ENCODE assay signal across 1 cellular context in the genomic region with DNA sequence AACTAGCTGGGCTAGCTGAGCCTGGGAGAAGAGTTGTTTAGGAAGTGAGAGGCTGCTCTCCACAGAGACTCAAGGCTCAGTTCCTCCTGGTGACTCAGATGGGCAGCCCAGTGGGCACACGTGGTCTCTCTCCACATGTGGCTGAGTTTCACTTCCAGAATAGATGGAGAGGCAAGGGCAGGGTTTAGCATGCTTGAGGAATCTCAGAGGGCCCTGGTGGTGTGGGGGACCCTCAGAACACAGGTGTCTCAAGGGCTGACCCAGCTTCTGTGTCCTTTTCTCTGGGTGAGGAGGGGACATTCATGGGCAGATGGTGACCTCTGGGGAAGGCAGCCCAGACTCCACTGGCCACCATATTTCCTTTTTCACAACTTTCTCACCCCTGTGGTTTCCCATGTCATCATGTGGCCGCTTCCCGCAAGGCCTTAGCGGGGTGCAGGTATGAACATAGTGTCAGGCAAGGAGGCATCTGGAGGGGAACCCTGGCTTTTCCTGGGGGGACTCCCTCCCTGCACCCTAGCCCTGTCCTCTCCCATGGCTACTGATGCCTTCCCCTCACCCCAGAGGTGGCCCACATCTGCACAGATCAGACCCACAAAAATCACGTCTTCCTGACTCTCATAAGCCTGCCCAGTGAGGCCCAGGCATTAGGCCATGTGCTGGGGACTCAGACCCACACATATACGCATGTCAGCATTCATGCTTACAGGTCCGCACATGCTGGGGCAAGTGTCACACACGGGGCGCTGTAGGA.
TF ChIP-seq lines count a peak whose summit lies in the region.

No MANE protein-coding gene starts in this region.

TF ChIP-seq in GM12878, 131 proteins besides CTCF, POLR2A, EP300 and RAD21 (continues in another document):
- TF ChIP-seq ZNF207 (IDR thresholded peaks at IDR 0.05; ENCODE audit: borderline replicate concordance) (no peak), ASH2L (IDR thresholded peaks at IDR 0.05; ENCODE audit: borderline replicate concordance, low read depth) (no peak), NFIC (IDR thresholded peaks at IDR 0.05; ENCODE audit: low read depth, low read length) (peak; percentile 91; the same call in 1 of the 2 replicates), ATF7 (IDR thresholded peaks at IDR 0.05; ENCODE audit: low read depth) (peak; percentile 59; the same call in 1 of the 2 replicates), SRF (IDR thresholded peaks at IDR 0.05; ENCODE audit: low read depth in 2 of 2, low read length in 2 of 2) (peak in 1 of 2 experiments; percentile 68; a peak in 1 of 4 replicates), GATAD2B (conservative IDR thresholded peaks at IDR 0.05; ENCODE audit: low read depth) (peak; percentile 90), CREB1 (IDR thresholded peaks at IDR 0.05; ENCODE audit: low read depth) (peak; percentile 47), NR2F1 (conservative IDR thresholded peaks at IDR 0.05) (peak; percentile 96), NFXL1 (IDR thresholded peaks at IDR 0.05; ENCODE audit: borderline replicate concordance) (no peak), CEBPB (IDR thresholded peaks at IDR 0.05; ENCODE audit: borderline replicate concordance in 1 of 2, low read depth in 2 of 2, low read length in 2 of 2) (no peak), SIN3A (IDR thresholded peaks at IDR 0.05; ENCODE audit: low read depth, low read length) (peak; percentile 7; the same call in 1 of the 2 replicates), FOXK2 (IDR thresholded peaks at IDR 0.05) (peak; percentile 35; the same call in 1 of the 2 replicates), ZNF274 (IDR thresholded peaks at IDR 0.05; ENCODE audit: insufficient read depth, insufficient read length) (no peak), RBBP5 (conservative IDR thresholded peaks at IDR 0.05) (no peak), CHD4 (IDR thresholded peaks at IDR 0.05) (no peak), LARP7 (IDR thresholded peaks at IDR 0.05) (no peak), RFX5 (IDR thresholded peaks at IDR 0.05; ENCODE audit: low read depth, low read length) (no peak), IRF4 (IDR thresholded peaks at IDR 0.05; ENCODE audit: low read depth, low read length) (peak; percentile 98), ZNF217 (IDR thresholded peaks at IDR 0.05) (no peak), SMARCA5 (IDR thresholded peaks at IDR 0.05) (peak; percentile 41; the same call in 1 of the 2 replicates), YY1 (IDR thresholded peaks at IDR 0.05; ENCODE audit: low read depth, low read length) (no peak), CREM (IDR thresholded peaks at IDR 0.05; ENCODE audit: low read depth) (peak; percentile 62; the same call in 1 of the 2 replicates), FOXM1 (IDR thresholded peaks at IDR 0.05; ENCODE audit: low read depth, low read length) (peak; percentile 79), PAX8 (IDR thresholded peaks at IDR 0.05) (no peak), PAX5 (IDR thresholded peaks at IDR 0.05; ENCODE audit: borderline replicate concordance, low read depth, low read length) (peak; percentile 93), TAF1 (IDR thresholded peaks at IDR 0.05; ENCODE audit: borderline replicate concordance, low read depth, low read length) (no peak), IKZF1 (conservative IDR thresholded peaks at IDR 0.05) (peak; percentile 97), NR2C2 (IDR thresholded peaks at IDR 0.05; ENCODE audit: borderline replicate concordance, control insufficient read depth, insufficient read length, low read depth) (no peak), CHD2 (IDR thresholded peaks at IDR 0.05; ENCODE audit: borderline replicate concordance, low read depth, low read length) (peak; percentile 59; the same call in 1 of the 2 replicates), KLF5 (IDR thresholded peaks at IDR 0.05; ENCODE audit: partially characterized antibody) (no peak), ETV6 (conservative IDR thresholded peaks at IDR 0.05 in 1 of 2, IDR thresholded peaks at IDR 0.05 in 1 of 2; ENCODE audit: borderline replicate concordance in 1 of 2, low read depth in 1 of 2) (peak in 1 of 2 experiments; percentile 98; a peak in 2 of 4 replicates), NBN (IDR thresholded peaks at IDR 0.05) (peak; percentile 49; the same call in 1 of the 2 replicates), MYC (IDR thresholded peaks at IDR 0.05; ENCODE audit: insufficient read depth, insufficient read length, insufficient replicate concordance, low read length, severe bottlenecking) (no peak), SP1 (IDR thresholded peaks at IDR 0.05; ENCODE audit: low read depth, low read length) (peak; percentile 62), ZNF622 (IDR thresholded peaks at IDR 0.05) (no peak), ESRRA (IDR thresholded peaks at IDR 0.05; ENCODE audit: low read length) (0 out of 2 replicates have a peak, but pooled peaks have one; percentile 47), POLR2AphosphoS5 (IDR thresholded peaks at IDR 0.05; ENCODE audit: low read length) (peak; percentile 36; the same call in 1 of the 2 replicates), ZSCAN29 (IDR thresholded peaks at IDR 0.05) (peak; percentile 75; the same call in 1 of the 2 replicates), CBFB (IDR thresholded peaks at IDR 0.05; ENCODE audit: low read depth) (peak; percentile 41; the same call in 1 of the 2 replicates), DPF2 (IDR thresholded peaks at IDR 0.05) (peak; percentile 98), MTA2 (IDR thresholded peaks at IDR 0.05; ENCODE audit: low read depth) (peak; percentile 75), MEF2B (IDR thresholded peaks at IDR 0.05; ENCODE audit: partially characterized antibody, poor library complexity, severe bottlenecking) (peak; percentile 60)
- TF ChIP-seq, protein P1, sequence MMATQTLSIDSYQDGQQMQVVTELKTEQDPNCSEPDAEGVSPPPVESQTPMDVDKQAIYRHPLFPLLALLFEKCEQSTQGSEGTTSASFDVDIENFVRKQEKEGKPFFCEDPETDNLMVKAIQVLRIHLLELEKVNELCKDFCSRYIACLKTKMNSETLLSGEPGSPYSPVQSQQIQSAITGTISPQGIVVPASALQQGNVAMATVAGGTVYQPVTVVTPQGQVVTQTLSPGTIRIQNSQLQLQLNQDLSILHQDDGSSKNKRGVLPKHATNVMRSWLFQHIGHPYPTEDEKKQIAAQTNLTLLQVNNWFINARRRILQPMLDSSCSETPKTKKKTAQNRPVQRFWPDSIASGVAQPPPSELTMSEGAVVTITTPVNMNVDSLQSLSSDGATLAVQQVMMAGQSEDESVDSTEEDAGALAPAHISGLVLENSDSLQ (IDR thresholded peaks at IDR 0.05): peak; percentile 47; the same call in 1 of the 2 replicates
- TF ChIP-seq, protein P2, sequence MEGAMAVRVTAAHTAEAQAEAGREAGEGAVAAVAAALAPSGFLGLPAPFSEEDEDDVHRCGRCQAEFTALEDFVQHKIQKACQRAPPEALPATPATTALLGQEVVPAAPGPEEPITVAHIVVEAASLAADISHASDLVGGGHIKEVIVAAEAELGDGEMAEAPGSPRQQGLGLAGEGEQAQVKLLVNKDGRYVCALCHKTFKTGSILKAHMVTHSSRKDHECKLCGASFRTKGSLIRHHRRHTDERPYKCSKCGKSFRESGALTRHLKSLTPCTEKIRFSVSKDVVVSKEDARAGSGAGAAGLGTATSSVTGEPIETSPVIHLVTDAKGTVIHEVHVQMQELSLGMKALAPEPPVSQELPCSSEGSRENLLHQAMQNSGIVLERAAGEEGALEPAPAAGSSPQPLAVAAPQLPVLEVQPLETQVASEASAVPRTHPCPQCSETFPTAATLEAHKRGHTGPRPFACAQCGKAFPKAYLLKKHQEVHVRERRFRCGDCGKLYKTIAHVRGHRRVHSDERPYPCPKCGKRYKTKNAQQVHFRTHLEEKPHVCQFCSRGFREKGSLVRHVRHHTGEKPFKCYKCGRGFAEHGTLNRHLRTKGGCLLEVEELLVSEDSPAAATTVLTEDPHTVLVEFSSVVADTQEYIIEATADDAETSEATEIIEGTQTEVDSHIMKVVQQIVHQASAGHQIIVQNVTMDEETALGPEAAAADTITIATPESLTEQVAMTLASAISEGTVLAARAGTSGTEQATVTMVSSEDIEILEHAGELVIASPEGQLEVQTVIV (IDR thresholded peaks at IDR 0.05; ENCODE audit: borderline replicate concordance, partially characterized antibody): no peak
- TF ChIP-seq, protein P3, sequence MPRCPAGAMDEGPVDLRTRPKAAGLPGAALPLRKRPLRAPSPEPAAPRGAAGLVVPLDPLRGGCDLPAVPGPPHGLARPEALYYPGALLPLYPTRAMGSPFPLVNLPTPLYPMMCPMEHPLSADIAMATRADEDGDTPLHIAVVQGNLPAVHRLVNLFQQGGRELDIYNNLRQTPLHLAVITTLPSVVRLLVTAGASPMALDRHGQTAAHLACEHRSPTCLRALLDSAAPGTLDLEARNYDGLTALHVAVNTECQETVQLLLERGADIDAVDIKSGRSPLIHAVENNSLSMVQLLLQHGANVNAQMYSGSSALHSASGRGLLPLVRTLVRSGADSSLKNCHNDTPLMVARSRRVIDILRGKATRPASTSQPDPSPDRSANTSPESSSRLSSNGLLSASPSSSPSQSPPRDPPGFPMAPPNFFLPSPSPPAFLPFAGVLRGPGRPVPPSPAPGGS (IDR thresholded peaks at IDR 0.05; ENCODE audit: borderline replicate concordance, insufficient read depth, low read depth, low read length, poor library complexity, severe bottlenecking): peak; percentile 83
- TF ChIP-seq, protein P4, sequence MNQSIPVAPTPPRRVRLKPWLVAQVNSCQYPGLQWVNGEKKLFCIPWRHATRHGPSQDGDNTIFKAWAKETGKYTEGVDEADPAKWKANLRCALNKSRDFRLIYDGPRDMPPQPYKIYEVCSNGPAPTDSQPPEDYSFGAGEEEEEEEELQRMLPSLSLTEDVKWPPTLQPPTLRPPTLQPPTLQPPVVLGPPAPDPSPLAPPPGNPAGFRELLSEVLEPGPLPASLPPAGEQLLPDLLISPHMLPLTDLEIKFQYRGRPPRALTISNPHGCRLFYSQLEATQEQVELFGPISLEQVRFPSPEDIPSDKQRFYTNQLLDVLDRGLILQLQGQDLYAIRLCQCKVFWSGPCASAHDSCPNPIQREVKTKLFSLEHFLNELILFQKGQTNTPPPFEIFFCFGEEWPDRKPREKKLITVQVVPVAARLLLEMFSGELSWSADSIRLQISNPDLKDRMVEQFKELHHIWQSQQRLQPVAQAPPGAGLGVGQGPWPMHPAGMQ (IDR thresholded peaks at IDR 0.05; ENCODE audit: borderline replicate concordance): no peak
- TF ChIP-seq, protein P5, sequence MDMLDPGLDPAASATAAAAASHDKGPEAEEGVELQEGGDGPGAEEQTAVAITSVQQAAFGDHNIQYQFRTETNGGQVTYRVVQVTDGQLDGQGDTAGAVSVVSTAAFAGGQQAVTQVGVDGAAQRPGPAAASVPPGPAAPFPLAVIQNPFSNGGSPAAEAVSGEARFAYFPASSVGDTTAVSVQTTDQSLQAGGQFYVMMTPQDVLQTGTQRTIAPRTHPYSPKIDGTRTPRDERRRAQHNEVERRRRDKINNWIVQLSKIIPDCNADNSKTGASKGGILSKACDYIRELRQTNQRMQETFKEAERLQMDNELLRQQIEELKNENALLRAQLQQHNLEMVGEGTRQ (IDR thresholded peaks at IDR 0.05; ENCODE audit: borderline replicate concordance, low read depth, low read length): peak; percentile 71
- TF ChIP-seq, protein P6, sequence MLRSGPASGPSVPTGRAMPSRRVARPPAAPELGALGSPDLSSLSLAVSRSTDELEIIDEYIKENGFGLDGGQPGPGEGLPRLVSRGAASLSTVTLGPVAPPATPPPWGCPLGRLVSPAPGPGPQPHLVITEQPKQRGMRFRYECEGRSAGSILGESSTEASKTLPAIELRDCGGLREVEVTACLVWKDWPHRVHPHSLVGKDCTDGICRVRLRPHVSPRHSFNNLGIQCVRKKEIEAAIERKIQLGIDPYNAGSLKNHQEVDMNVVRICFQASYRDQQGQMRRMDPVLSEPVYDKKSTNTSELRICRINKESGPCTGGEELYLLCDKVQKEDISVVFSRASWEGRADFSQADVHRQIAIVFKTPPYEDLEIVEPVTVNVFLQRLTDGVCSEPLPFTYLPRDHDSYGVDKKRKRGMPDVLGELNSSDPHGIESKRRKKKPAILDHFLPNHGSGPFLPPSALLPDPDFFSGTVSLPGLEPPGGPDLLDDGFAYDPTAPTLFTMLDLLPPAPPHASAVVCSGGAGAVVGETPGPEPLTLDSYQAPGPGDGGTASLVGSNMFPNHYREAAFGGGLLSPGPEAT (IDR thresholded peaks at IDR 0.05; ENCODE audit: low read depth): peak; percentile 83; the same call in 1 of the 2 replicates
- TF ChIP-seq, protein P7, sequence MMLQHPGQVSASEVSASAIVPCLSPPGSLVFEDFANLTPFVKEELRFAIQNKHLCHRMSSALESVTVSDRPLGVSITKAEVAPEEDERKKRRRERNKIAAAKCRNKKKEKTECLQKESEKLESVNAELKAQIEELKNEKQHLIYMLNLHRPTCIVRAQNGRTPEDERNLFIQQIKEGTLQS (IDR thresholded peaks at IDR 0.05; ENCODE audit: borderline replicate concordance, extremely low read depth, low read depth, low read length): peak; percentile 44; the same call in 1 of the 2 replicates
- TF ChIP-seq, protein P8, sequence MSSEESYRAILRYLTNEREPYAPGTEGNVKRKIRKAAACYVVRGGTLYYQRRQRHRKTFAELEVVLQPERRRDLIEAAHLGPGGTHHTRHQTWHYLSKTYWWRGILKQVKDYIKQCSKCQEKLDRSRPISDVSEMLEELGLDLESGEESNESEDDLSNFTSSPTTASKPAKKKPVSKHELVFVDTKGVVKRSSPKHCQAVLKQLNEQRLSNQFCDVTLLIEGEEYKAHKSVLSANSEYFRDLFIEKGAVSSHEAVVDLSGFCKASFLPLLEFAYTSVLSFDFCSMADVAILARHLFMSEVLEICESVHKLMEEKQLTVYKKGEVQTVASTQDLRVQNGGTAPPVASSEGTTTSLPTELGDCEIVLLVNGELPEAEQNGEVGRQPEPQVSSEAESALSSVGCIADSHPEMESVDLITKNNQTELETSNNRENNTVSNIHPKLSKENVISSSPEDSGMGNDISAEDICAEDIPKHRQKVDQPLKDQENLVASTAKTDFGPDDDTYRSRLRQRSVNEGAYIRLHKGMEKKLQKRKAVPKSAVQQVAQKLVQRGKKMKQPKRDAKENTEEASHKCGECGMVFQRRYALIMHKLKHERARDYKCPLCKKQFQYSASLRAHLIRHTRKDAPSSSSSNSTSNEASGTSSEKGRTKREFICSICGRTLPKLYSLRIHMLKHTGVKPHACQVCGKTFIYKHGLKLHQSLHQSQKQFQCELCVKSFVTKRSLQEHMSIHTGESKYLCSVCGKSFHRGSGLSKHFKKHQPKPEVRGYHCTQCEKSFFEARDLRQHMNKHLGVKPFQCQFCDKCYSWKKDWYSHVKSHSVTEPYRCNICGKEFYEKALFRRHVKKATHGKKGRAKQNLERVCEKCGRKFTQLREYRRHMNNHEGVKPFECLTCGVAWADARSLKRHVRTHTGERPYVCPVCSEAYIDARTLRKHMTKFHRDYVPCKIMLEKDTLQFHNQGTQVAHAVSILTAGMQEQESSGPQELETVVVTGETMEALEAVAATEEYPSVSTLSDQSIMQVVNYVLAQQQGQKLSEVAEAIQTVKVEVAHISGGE (CRISPR knock-in tag; IDR thresholded peaks at IDR 0.05): no peak
- TF ChIP-seq, protein P9, sequence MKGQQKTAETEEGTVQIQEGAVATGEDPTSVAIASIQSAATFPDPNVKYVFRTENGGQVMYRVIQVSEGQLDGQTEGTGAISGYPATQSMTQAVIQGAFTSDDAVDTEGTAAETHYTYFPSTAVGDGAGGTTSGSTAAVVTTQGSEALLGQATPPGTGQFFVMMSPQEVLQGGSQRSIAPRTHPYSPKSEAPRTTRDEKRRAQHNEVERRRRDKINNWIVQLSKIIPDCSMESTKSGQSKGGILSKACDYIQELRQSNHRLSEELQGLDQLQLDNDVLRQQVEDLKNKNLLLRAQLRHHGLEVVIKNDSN (IDR thresholded peaks at IDR 0.05; ENCODE audit: borderline replicate concordance, extremely low read length, insufficient read depth, low read depth, low read length): peak; percentile 81
